In genomic region chr5:113935453-113935852, GRCh38 we compare ENCODE assay signal across 5 cellular contexts.
"Had no signal": no experiment of that assay in that cellular context is flagged by ENCODE, and none has a peak within 500 bp of the region (broad histone marks: within the 10 kb centered on the region; RNA-seq: fewer than 3 reads in every experiment).

No MANE protein-coding gene starts in this region.

- DNase-seq: IMR-90, KBM-7 had no signal

- ATAC-seq: K562 had no signal

- FAIRE-seq: HTR-8/SVneo, K562 had no signal

- H3K4me3 ChIP-seq: K562 had no signal

- H3K27ac ChIP-seq: HL-60 had no signal
